19 cellular contexts compared by ENCODE assay signal in the genomic region with DNA sequence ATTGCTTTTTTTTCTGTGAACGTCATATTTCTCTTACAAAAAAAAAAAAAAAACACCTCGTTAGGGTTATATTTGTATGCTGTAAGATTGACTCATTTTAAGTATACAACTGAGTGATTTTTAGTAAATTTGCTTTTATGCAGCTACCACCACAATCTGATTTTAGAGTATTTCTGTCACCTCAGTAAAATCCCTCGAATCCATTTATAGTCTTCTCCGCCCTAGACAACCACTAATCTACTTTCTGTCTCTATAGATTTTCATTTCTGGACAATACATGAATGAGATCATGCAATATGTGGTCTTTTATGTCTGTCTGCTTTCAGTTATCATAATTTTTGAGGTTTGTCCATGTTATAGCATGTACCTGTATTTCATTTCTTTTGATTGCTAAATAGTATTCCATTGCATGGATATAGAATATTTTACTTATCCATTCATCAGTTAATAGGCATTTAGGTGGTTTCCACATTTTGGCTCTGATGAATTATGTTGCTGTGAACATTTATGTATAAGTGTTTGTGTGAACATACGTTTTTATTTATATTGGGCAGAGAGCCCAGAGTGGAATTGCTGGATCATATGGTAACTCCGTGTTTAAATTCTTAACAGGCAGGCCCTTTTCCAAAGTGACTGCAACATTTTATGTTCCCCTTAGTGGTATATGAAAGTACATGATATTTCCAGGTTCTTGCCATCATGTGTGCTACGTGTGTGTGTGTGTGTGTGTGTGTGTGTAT.
A peak's percentile ranks its signal among the peaks of the same experiment; 100 is the strongest.
DNase-seq lines count a peak whose midpoint lies in the region; ATAC-seq, FAIRE-seq and TF ChIP-seq lines count a peak whose summit lies in the region.
"Had no signal": no experiment of that assay in that cellular context is flagged by ENCODE, and none has a peak within 500 bp of the region (broad histone marks: within the 10 kb centered on the region; RNA-seq: fewer than 3 reads in every experiment).

No MANE protein-coding gene starts in this region.

- no peaks in the 10 kb centered on the region for H3K27me3 Mint-ChIP-seq in glutamatergic neuron (ENCODE audit: unreplicated experiment)

- H3K4me1 Mint-ChIP-seq in glutamatergic neuron (ENCODE audit: low read depth, unreplicated experiment), result peaks cover 21% of the 10 kb centered on the region

- H3K27ac Mint-ChIP-seq in glutamatergic neuron (ENCODE audit: unreplicated experiment), result peak overlapping the region; percentile 94
- H3K27ac Mint-ChIP-seq: CD4-positive, alpha-beta T cell had no signal

- peaks cover 1% of the 10 kb centered on the region for H3K9me3 Mint-ChIP-seq in glutamatergic neuron (ENCODE audit: unreplicated experiment)
- H3K9me3 Mint-ChIP-seq: CD4-positive, alpha-beta T cell had no signal

- no peaks in the 10 kb centered on the region for H3K36me3 Mint-ChIP-seq in glutamatergic neuron (ENCODE audit: unreplicated experiment)

- DNase-seq in NCI-H1694 (lab: John Stamatoyannopoulos, UW) (peak; percentile 5), NCI-H1694 treated with DMSO at 0.1 percent for 48 hours (lab: John Stamatoyannopoulos, UW) (no peak), NCI-H446 treated with DMSO at 0.1 percent for 48 hours (lab: John Stamatoyannopoulos, UW) (peak; percentile 25), glutamatergic neuron (no peak), activated gamma-delta T cell treated with Interleukin-2 at 50 U/mL for 16 hours (no peak), D721Med (ENCODE audit: insufficient read length, low spot score) (no peak)
- DNase-seq: 8988T; BE2C; CD4-positive, alpha-beta T cell; DMS79 treated with DMSO at 0.1 percent for 48 hours; H7; KBM-7; MV-4-11; NCI-H1417 treated with DMSO at 0.1 percent for 48 hours; NCI-H2029 treated with DMSO at 0.1 percent for 48 hours; NCI-H510A; T-helper 1 cell had no signal

- no peak overlapping the region for H3K4me3 Mint-ChIP-seq in glutamatergic neuron (ENCODE audit: unreplicated experiment)
- H3K4me3 Mint-ChIP-seq: CD4-positive, alpha-beta T cell had no signal

- H3K27ac ChIP-seq in temporal lobe (ENCODE audit: low read depth, low read length), result peak overlapping the region; percentile 28

- no peak for FAIRE-seq in D721Med (lab: Jason Lieb, UNC)

- no peak for ATAC-seq in HG02884 (IDR thresholded peaks at IDR 0.05; ENCODE audit: unreplicated experiment)

- TF ChIP-seq CTCF in glutamatergic neuron (IDR thresholded peaks at IDR 0.05; ENCODE audit: partially characterized antibody, unreplicated experiment) (no peak), D721Med (IDR thresholded peaks at IDR 0.05; ENCODE audit: insufficient read depth, missing control alignments) (no peak)

Comparison
In these comparisons a context has a peak if more than half of its experiments do, and no peak if none do; other contexts are left out.
1. DNase-seq: peak in NCI-H1694 (single experiment) and NCI-H446 treated with DMSO at 0.1 percent for 48 hours (single experiment); none in NCI-H1694 treated with DMSO at 0.1 percent for 48 hours (single experiment), glutamatergic neuron (single experiment), activated gamma-delta T cell treated with Interleukin-2 at 50 U/mL for 16 hours (single experiment) and D721Med (single experiment).